In the genomic region with DNA sequence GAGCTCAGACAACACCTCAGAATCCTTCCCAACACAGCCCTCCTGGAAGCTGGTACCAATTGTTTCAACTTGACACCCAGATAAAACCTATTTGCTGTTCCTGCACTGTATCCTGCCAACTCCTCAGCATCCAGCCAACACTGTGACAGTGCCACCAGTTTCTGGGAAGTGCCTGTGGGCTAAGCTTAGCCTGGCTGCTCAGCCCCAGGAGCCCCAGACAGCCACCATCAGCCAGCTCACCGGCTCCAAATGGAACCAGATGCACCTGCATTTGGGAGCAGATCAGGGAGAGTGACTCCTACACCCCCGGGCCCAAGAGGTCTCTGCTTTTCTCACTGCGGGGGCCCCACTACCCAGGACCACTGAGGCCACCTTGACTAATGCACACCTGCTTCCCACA, we compare ENCODE assay signal across 13 cellular contexts. TPM values are rescaled to one million over a fixed set of nuclear protein-coding genes. Genes with fewer than 3 reads are reported as not detected.
DNase-seq lines count a peak whose midpoint lies in the region; ATAC-seq, FAIRE-seq and TF ChIP-seq lines count a peak whose summit lies in the region.
"Had no signal": no experiment of that assay in that cellular context is flagged by ENCODE, and none has a peak within 500 bp of the region (broad histone marks: within the 10 kb centered on the region; RNA-seq: fewer than 3 reads in every experiment).

No MANE protein-coding gene starts in this region.

- H3K27me3 ChIP-seq in GM12878 (replicated peaks in 1 of 2; ENCODE audit: control insufficient read depth in 2 of 2, insufficient read depth in 2 of 2, low read length in 1 of 2) (no peaks in the 10 kb centered on the region), neuronal stem cell (ENCODE audit: control insufficient read depth in 3 of 3, insufficient read depth in 3 of 3, low read depth in 1 of 3, low read length in 3 of 3) (no peaks in the 10 kb centered on the region)

- POLR2A ChIA-PET in GM12878 (lab: Charles Lee) = interaction anchor here (0.5 to 1.4 kb wide), 4 partner anchors 11 to 60 kb away, joined by 3 to 7 read pairs (median 4); no protein-coding TSS in a partner anchor

- no peak overlapping the region for H4K91ac ChIP-seq in neuronal stem cell (ENCODE audit: low read depth, low read length, poor library complexity)

- no peak overlapping the region for H3K4ac ChIP-seq in neuronal stem cell (ENCODE audit: low read length)

- H3K23ac ChIP-seq in neuronal stem cell (ENCODE audit: low read depth, low read length, poor library complexity) = no peak overlapping the region

- no TSS peak for BruUV-seq in GM12878 (replicated peaks; lab: Mats Ljungman, UMichigan)

- H3K4me2 ChIP-seq in GM12878 (ENCODE audit: control insufficient read depth, insufficient read depth) (peak overlapping the region; percentile 60), neuronal stem cell (ENCODE audit: insufficient read depth, low read length, poor library complexity, severe bottlenecking) (no peak overlapping the region)
- H3K4me2 ChIP-seq: GM23338 had no signal

- H2BK12ac ChIP-seq in neuronal stem cell (ENCODE audit: low read length) = no peak overlapping the region

- TF ChIP-seq POLR2A in GM12878 (IDR thresholded peaks at IDR 0.05; ENCODE audit: low read depth, low read length) = no peak

- DNase-seq in GM19239 (ENCODE audit: insufficient read length, low spot score) (no peak), GM12878 (ENCODE audit: low read depth, low spot score) (no peak), left ventricle myocardium superior (peak; percentile 71), neuronal stem cell (ENCODE audit: low spot score) (no peak), NCI-H2227 (lab: John Stamatoyannopoulos, UW; ENCODE audit: unreplicated experiment) (no peak), frontal cortex (ENCODE audit: low spot score in 2 of 2) (no peak), GOT3 (lab: John Stamatoyannopoulos, UW) (no peak)
- DNase-seq: CD4-positive, alpha-beta memory T cell; KG1; SIG-M5 had no signal

- no peak overlapping the region for H4K8ac ChIP-seq in neuronal stem cell (ENCODE audit: low read depth, low read length)

- peak overlapping the region; percentile 34 for H3K18ac ChIP-seq in neuronal stem cell (ENCODE audit: low read length)

- SMC1A ChIA-PET in GM12878 (lab: Charles Lee; ENCODE audit: uncharacterized antibody, unreplicated experiment) = interaction anchor here (0.7 to 1.3 kb wide), 6 partner anchors 15 to 132 kb away, joined by 3 to 4 read pairs (median 3); no protein-coding TSS in a partner anchor

- intact Hi-C loops in GM12878 (cut with micrococcal nuclease; ENCODE audit: unreplicated experiment) = no loop called here
- intact Hi-C loops in left ventricle myocardium superior (cut with micrococcal nuclease) = no loop called here

- TF ChIP-seq EP300 in GM12878 (IDR thresholded peaks at IDR 0.05; ENCODE audit: borderline replicate concordance in 1 of 2, control insufficient read depth in 1 of 2, low read depth in 2 of 2, low read length in 2 of 2) = no peak

- H4K20me1 ChIP-seq in GM12878 (ENCODE audit: control insufficient read depth, insufficient read depth) = no peaks in the 10 kb centered on the region; the same call in 1 of the 2 replicates

- 58% methylated on average over 3 of the region's 3 CpGs for WGBS in GM12878 (ENCODE audit: insufficient coverage, insufficient replicate concordance, low lambda C conversion rate, missing lambda C conversion rate)
- WGBS in neuronal stem cell (ENCODE audit: extremely low coverage in 2 of 2, insufficient read length in 2 of 2, insufficient replicate concordance in 1 of 2), 2 donors = no CpG with 5 or more reads among the region's 3 CpGs

- TF ChIP-seq RAD21 in GM12878 (IDR thresholded peaks at IDR 0.05; ENCODE audit: insufficient read depth, low read depth, low read length) = no peak

- no peak overlapping the region for H3K14ac ChIP-seq in neuronal stem cell (ENCODE audit: low read length)

- no peak overlapping the region for H2BK5ac ChIP-seq in neuronal stem cell (ENCODE audit: low read length)

- peak overlapping the region; percentile 3 for H2BK15ac ChIP-seq in neuronal stem cell (ENCODE audit: low read length)

- peaks cover 3% of the 10 kb centered on the region for H3K79me1 ChIP-seq in neuronal stem cell (ENCODE audit: low read depth, low read length)

- no peak overlapping the region for H2BK120ac ChIP-seq in neuronal stem cell (ENCODE audit: low read depth, low read length)

- H2AFZ ChIP-seq in GM12878 (ENCODE audit: control insufficient read depth, low read depth, low read length) (no peak overlapping the region; the same call in 1 of the 2 replicates), neuronal stem cell (ENCODE audit: low read length) (no peak overlapping the region)
- H2AFZ ChIP-seq: GM23338 had no signal

- H3K4me1 ChIP-seq in GM12878 (ENCODE audit: control insufficient read depth, insufficient read depth, low read length) (peaks cover 58% of the 10 kb centered on the region), neuronal stem cell (ENCODE audit: control insufficient read depth in 2 of 2, insufficient read depth in 1 of 2, low read depth in 1 of 2, low read length in 2 of 2) (peaks cover 33% of the 10 kb centered on the region in 2 donors)

- in situ Hi-C loops in GM12878 (cut with MboI) = no loop called here

- CTCF ChIA-PET in GM12878 (lab: Yijun Ruan, JAX) = interaction anchor here (0.6 to 1.0 kb wide), 4 partner anchors 11 to 1782 kb away, joined by 3 to 4 read pairs (median 3); no protein-coding TSS in a partner anchor

- H2AK5ac ChIP-seq in neuronal stem cell (ENCODE audit: low read depth, low read length) = peak overlapping the region; percentile 6

- H3K9ac ChIP-seq in GM12878 (ENCODE audit: control insufficient read depth, insufficient read depth, low read length) = no peak overlapping the region
- no peak overlapping the region for H3K9ac ChIP-seq in neuronal stem cell (ENCODE audit: low read depth, low read length, poor library complexity)

- FAIRE-seq in GM19239 (lab: Jason Lieb, UNC) (peak; percentile 40), GM12878 (lab: Jason Lieb, UNC) (no peak), frontal cortex (lab: Jason Lieb, UNC) (no peak)
- FAIRE-seq: G401.6 had no signal

- peaks cover 63% of the 10 kb centered on the region for H3K79me2 ChIP-seq in GM12878 (ENCODE audit: control insufficient read depth, insufficient read depth, low read length)

- H3K4me3 ChIP-seq in GM12878 (peak overlapping the region; percentile 9; the same call in 1 of the 2 replicates), neuronal stem cell (ENCODE audit: low read length in 2 of 2) (no peak overlapping the region)
- H3K4me3 ChIP-seq: GM23338 had no signal

- H3K27ac ChIP-seq in GM12878 (ENCODE audit: control insufficient read depth, insufficient read depth) = peak overlapping the region; percentile 40; the same call in 1 of the 2 replicates
- no peak overlapping the region for H3K27ac ChIP-seq in neuronal stem cell (replicated peaks; ENCODE audit: low read length)

- ATAC-seq in GM12878 (no peak), left ventricle myocardium superior (peak; percentile 90), GM18907 (IDR thresholded peaks at IDR 0.05; ENCODE audit: unreplicated experiment) (no peak)
- ATAC-seq: GM23338 had no signal

- RAD21 ChIA-PET in GM12878 (lab: Charles Lee; ENCODE audit: unreplicated experiment) = interaction anchor here (1.0 to 1.2 kb wide), 2 partner anchors 18 to 25 kb away, joined by 4 read pairs; a partner anchor contains a TSS

- no peak for TF ChIP-seq CTCF in GM12878 (IDR thresholded peaks at IDR 0.05 in 2 of 3, conservative IDR thresholded peaks at IDR 0.05 in 1 of 3; ENCODE audit: control insufficient read depth in 2 of 3, extremely low read depth in 1 of 3, insufficient read depth in 1 of 3, low read depth in 3 of 3, low read length in 3 of 3)

- H3K36me3 ChIP-seq in GM12878 (ENCODE audit: control insufficient read depth in 2 of 2, insufficient read depth in 2 of 2, low read length in 1 of 2) (peaks cover 0 to 4% of the 10 kb centered on the region in 2 experiments; a peak in 2 of 4 replicates), neuronal stem cell (replicated peaks in 1 of 2; ENCODE audit: control insufficient read depth in 2 of 2, insufficient read depth in 2 of 2, low read length in 2 of 2) (no peaks in the 10 kb centered on the region)

- H3K9me3 ChIP-seq in GM12878 (replicated peaks; ENCODE audit: control insufficient read depth, insufficient read depth, low read length) (no peaks in the 10 kb centered on the region), neuronal stem cell (replicated peaks in 1 of 2; ENCODE audit: control insufficient read depth in 2 of 2, insufficient read depth in 1 of 2, low read depth in 1 of 2, low read length in 2 of 2) (no peaks in the 10 kb centered on the region)

TF ChIP-seq in GM12878, 131 proteins besides CTCF, POLR2A, EP300 and RAD21 (continues in another document):
- no peak for TF ChIP-seq NFYA (IDR thresholded peaks at IDR 0.05; ENCODE audit: borderline replicate concordance, low read depth, low read length)
- TF ChIP-seq, protein P1, sequence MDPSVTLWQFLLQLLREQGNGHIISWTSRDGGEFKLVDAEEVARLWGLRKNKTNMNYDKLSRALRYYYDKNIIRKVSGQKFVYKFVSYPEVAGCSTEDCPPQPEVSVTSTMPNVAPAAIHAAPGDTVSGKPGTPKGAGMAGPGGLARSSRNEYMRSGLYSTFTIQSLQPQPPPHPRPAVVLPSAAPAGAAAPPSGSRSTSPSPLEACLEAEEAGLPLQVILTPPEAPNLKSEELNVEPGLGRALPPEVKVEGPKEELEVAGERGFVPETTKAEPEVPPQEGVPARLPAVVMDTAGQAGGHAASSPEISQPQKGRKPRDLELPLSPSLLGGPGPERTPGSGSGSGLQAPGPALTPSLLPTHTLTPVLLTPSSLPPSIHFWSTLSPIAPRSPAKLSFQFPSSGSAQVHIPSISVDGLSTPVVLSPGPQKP (IDR thresholded peaks at IDR 0.05; ENCODE audit: low read depth, low read length) = no peak

RNA-seq across cellular contexts. Expression of a gene that starts 24.9 kb away (rescaled TPM):
- total RNA-seq in GM12878 (2013; cell fraction: nucleolus; rRNA removed) = 53.8 and 54.8 TPM in 2 replicates
- 13.2 and 15.8 TPM in 2 replicates for total RNA-seq in GM12878 (2014; rRNA removed)
- 9.9 and 11.8 TPM in 2 replicates for total RNA-seq in GM12878 (2014; rRNA removed; fragmentation: Illumina TruSeq; extraction: Trizol)
- 15.3 and 17.3 TPM in 2 replicates for total RNA-seq in GM12878 (2021)
- 9.5 TPM for polyA plus RNA-seq in GM12878 (2011; ENCODE audit: low read depth)
- 13.5 and 17.4 TPM in 2 replicates for polyA plus RNA-seq in GM12878 (2011; rRNA removed)
- 24.6 and 29.9 TPM in 2 replicates for polyA plus RNA-seq in GM12878 (2011; cell fraction: cytosol; rRNA removed)
- polyA plus RNA-seq in GM12878 (2011; cell fraction: nucleus; rRNA removed) = 21.5 and 27.0 TPM in 2 replicates
- polyA plus RNA-seq in GM12878 (2012) = 13.6 and 19.7 TPM in 2 replicates
- polyA plus RNA-seq in GM12878 (2014; fragmentation: Illumina TruSeq; extraction: Trizol) = 10.9 and 14.1 TPM in 2 replicates
- polyA plus RNA-seq in GM12878 (2014; fragmentation: Nextera tagmentation; extraction: Ambion mirVana) = 1 to 10 TPM; 3.5 to 6.4 TPM
- 13.6 and 13.8 TPM in 2 replicates for polyA plus RNA-seq in GM12878 (2014; rRNA removed)
- 10 to 100 TPM; 25.8 to 26.4 TPM for polyA plus RNA-seq in GM12878 (2016; fragmentation: Nextera tagmentation; extraction: Ambion mirVana)
- polyA minus RNA-seq in GM12878 (2011; rRNA and poly(A)+ RNA removed) = 59.0 and 61.8 TPM in 2 replicates
- polyA minus RNA-seq in GM12878 (2011; cell fraction: cytosol; rRNA and poly(A)+ RNA removed) = 11.6 and 12.3 TPM in 2 replicates
- polyA minus RNA-seq in GM12878 (2011; cell fraction: nucleus; rRNA and poly(A)+ RNA removed) = 16.3 and 26.8 TPM in 2 replicates
- 4.0 TPM for total RNA-seq in left ventricle myocardium superior
- 3.7 TPM for polyA plus RNA-seq in neuronal stem cell (2013, experiment 1 of 2)
- 4.2 TPM for polyA plus RNA-seq in neuronal stem cell (2013, experiment 2 of 2)
- 2.4 TPM for total RNA-seq in frontal cortex
- polyA plus RNA-seq: CD4-positive, alpha-beta memory T cell had no signal
